ENCODE assay signal across 23 cellular contexts in the genomic region with DNA sequence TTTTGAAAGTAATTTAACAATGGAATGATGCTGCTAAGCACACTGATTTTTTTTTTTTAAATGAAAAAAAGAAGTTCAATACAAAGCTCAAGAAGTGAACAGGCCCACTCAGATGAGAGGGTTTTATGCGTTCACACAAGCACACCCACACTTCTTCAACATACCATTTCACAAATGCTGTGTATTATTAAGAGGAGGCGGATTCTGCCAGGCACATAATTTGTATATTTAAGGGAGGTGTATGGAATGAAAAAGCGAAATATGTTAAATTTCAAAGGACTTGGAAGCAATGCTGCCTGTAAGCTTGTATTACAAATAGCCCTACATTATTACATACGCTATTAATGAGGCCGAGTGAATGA.
A peak's percentile ranks its signal among the peaks of the same experiment; 100 is the strongest.
DNase-seq lines count a peak whose midpoint lies in the region; ATAC-seq, FAIRE-seq and TF ChIP-seq lines count a peak whose summit lies in the region.
"Had no signal": no experiment of that assay in that cellular context is flagged by ENCODE, and none has a peak within 500 bp of the region (broad histone marks: within the 10 kb centered on the region; RNA-seq: fewer than 3 reads in every experiment).

No MANE protein-coding gene starts in this region.

- peaks cover 0 to 96% of the 10 kb centered on the region in 2 donors for H3K36me3 ChIP-seq in left lung
- H3K36me3 ChIP-seq: BE2C, WERI-Rb-1 had no signal

- H3K4me3 Mint-ChIP-seq in activated CD4-positive, alpha-beta T cell treated with anti-CD3 and anti-CD28 coated beads, Interleukin-2, amount 10 ng/mL, durations not matched to agents 24 days and 14 days = peak overlapping the region; percentile 89
- H3K4me3 Mint-ChIP-seq in stimulated activated effector memory CD8-positive, alpha-beta T cell treated with anti-CD3 and anti-CD28 coated beads, Interleukin-12 subunit alpha, Interleukin-12 subunit beta, amount 100 ng/mL, for 72 hours = peak overlapping the region; percentile 36
- H3K4me3 Mint-ChIP-seq in activated CD8-positive, alpha-beta memory T cell treated with anti-CD3 and anti-CD28 coated beads, Interleukin-2, amount 10 ng/mL, durations not matched to agents 7 days and 5 days = no peak overlapping the region
- H3K4me3 Mint-ChIP-seq: central memory CD8-positive, alpha-beta T cell; immature natural killer cell; natural killer cell treated with Interleukin-12 subunit alpha and Interleukin-12 subunit beta and Interleukin-15 and Interleukin-18, amount 100 ng/mL, for 72 hours had no signal

- no peaks in the 10 kb centered on the region for H3K27me3 Mint-ChIP-seq in activated CD4-positive, alpha-beta T cell treated with anti-CD3 and anti-CD28 coated beads, Interleukin-2, amount 10 ng/mL, durations not matched to agents 24 days and 14 days
- H3K27me3 Mint-ChIP-seq in activated CD8-positive, alpha-beta memory T cell treated with anti-CD3 and anti-CD28 coated beads, Interleukin-2, amount 10 ng/mL, durations not matched to agents 7 days and 5 days = no peaks in the 10 kb centered on the region
- H3K27me3 Mint-ChIP-seq: central memory CD8-positive, alpha-beta T cell; natural killer cell treated with Interleukin-12 subunit alpha and Interleukin-12 subunit beta and Interleukin-15 and Interleukin-18, amount 100 ng/mL, for 72 hours had no signal

- H3K27ac ChIP-seq in cingulate gyrus (ENCODE audit: low read depth, low read length) (peak overlapping the region; percentile 89), left lung (no peak overlapping the region)
- H3K27ac ChIP-seq: foreskin keratinocyte, hepatocyte, KMS-11, left ventricle myocardium inferior, RWPE1, thoracic aorta, WERI-Rb-1 had no signal

- no peaks in the 10 kb centered on the region for H3K27me3 ChIP-seq in left lung
- H3K27me3 ChIP-seq: BE2C, foreskin keratinocyte, hepatocyte had no signal

- H3K36me3 Mint-ChIP-seq in activated CD4-positive, alpha-beta T cell treated with anti-CD3 and anti-CD28 coated beads, Interleukin-2, amount 10 ng/mL, durations not matched to agents 24 days and 14 days (ENCODE audit: low read depth) = peaks cover 45% of the 10 kb centered on the region
- peaks cover 43% of the 10 kb centered on the region for H3K36me3 Mint-ChIP-seq in stimulated activated effector memory CD8-positive, alpha-beta T cell treated with anti-CD3 and anti-CD28 coated beads, Interleukin-12 subunit alpha, Interleukin-12 subunit beta, amount 100 ng/mL, for 72 hours
- peaks cover 7% of the 10 kb centered on the region for H3K36me3 Mint-ChIP-seq in activated CD8-positive, alpha-beta memory T cell treated with anti-CD3 and anti-CD28 coated beads, Interleukin-2, amount 10 ng/mL, durations not matched to agents 7 days and 5 days

- peaks cover 55% of the 10 kb centered on the region for H3K4me1 Mint-ChIP-seq in activated CD4-positive, alpha-beta T cell treated with anti-CD3 and anti-CD28 coated beads, Interleukin-2, amount 10 ng/mL, durations not matched to agents 24 days and 14 days
- H3K4me1 Mint-ChIP-seq in stimulated activated effector memory CD8-positive, alpha-beta T cell treated with anti-CD3 and anti-CD28 coated beads, Interleukin-12 subunit alpha, Interleukin-12 subunit beta, amount 100 ng/mL, for 72 hours = peaks cover 54% of the 10 kb centered on the region
- peaks cover 25% of the 10 kb centered on the region for H3K4me1 Mint-ChIP-seq in activated CD8-positive, alpha-beta memory T cell treated with anti-CD3 and anti-CD28 coated beads, Interleukin-2, amount 10 ng/mL, durations not matched to agents 7 days and 5 days
- H3K4me1 Mint-ChIP-seq: central memory CD8-positive, alpha-beta T cell; immature natural killer cell had no signal

- intact Hi-C loops in activated CD4-positive, alpha-beta T cell treated with anti-CD3 and anti-CD28 coated beads, Interleukin-2, amount 10 ng/mL, durations not matched to agents 24 days and 14 days (cut with micrococcal nuclease) = loop anchor here (1.0 to 5.0 kb wide), 8 partner anchors 10 to 1056 kb away; partner anchors contain the start of gene INSM1
- intact Hi-C loops in left lung (cut with DNase I) = no loop called here

- no peak overlapping the region for H3K4me3 ChIP-seq in left lung
- H3K4me3 ChIP-seq: hepatocyte, left ventricle myocardium inferior, thoracic aorta had no signal

- CTCF ChIA-PET in activated CD8-positive, alpha-beta memory T cell treated with anti-CD3 and anti-CD28 coated beads, Interleukin-2, amount 10 ng/mL, durations not matched to agents 7 days and 5 days (lab: Charles Lee) = no interaction called here

- no peak for FAIRE-seq in RCC 7860 (lab: Jason Lieb, UNC)

- H3K4me1 ChIP-seq in left lung = no peaks in the 10 kb centered on the region
- H3K4me1 ChIP-seq: left ventricle myocardium inferior had no signal

- ATAC-seq in stimulated activated effector memory CD8-positive, alpha-beta T cell treated with anti-CD3 and anti-CD28 coated beads, Interleukin-12 subunit alpha, Interleukin-12 subunit beta, amount 100 ng/mL, for 72 hours = no peak
- no peak for ATAC-seq in left lung
- ATAC-seq in activated CD8-positive, alpha-beta memory T cell treated with anti-CD3 and anti-CD28 coated beads, Interleukin-2, amount 10 ng/mL, durations not matched to agents 7 days and 5 days = no peak
- ATAC-seq: natural killer cell treated with Interleukin-12 subunit alpha and Interleukin-12 subunit beta and Interleukin-15 and Interleukin-18, amount 100 ng/mL, for 72 hours had no signal

- H3K9me3 ChIP-seq in left lung = no peaks in the 10 kb centered on the region
- H3K9me3 ChIP-seq: BE2C, left ventricle myocardium inferior, SK-N-SH, thoracic aorta had no signal

- peaks cover 3% of the 10 kb centered on the region for H3K9me3 Mint-ChIP-seq in activated CD4-positive, alpha-beta T cell treated with anti-CD3 and anti-CD28 coated beads, Interleukin-2, amount 10 ng/mL, durations not matched to agents 24 days and 14 days
- no peaks in the 10 kb centered on the region for H3K9me3 Mint-ChIP-seq in stimulated activated effector memory CD8-positive, alpha-beta T cell treated with anti-CD3 and anti-CD28 coated beads, Interleukin-12 subunit alpha, Interleukin-12 subunit beta, amount 100 ng/mL, for 72 hours
- no peaks in the 10 kb centered on the region for H3K9me3 Mint-ChIP-seq in activated CD8-positive, alpha-beta memory T cell treated with anti-CD3 and anti-CD28 coated beads, Interleukin-2, amount 10 ng/mL, durations not matched to agents 7 days and 5 days (ENCODE audit: low read depth)
- H3K9me3 Mint-ChIP-seq: central memory CD8-positive, alpha-beta T cell; immature natural killer cell; natural killer cell treated with Interleukin-12 subunit alpha and Interleukin-12 subunit beta and Interleukin-15 and Interleukin-18, amount 100 ng/mL, for 72 hours had no signal

- peak overlapping the region; percentile 99 for H3K27ac Mint-ChIP-seq in activated CD4-positive, alpha-beta T cell treated with anti-CD3 and anti-CD28 coated beads, Interleukin-2, amount 10 ng/mL, durations not matched to agents 24 days and 14 days
- H3K27ac Mint-ChIP-seq in stimulated activated effector memory CD8-positive, alpha-beta T cell treated with anti-CD3 and anti-CD28 coated beads, Interleukin-12 subunit alpha, Interleukin-12 subunit beta, amount 100 ng/mL, for 72 hours = peak overlapping the region; percentile 52
- no peak overlapping the region for H3K27ac Mint-ChIP-seq in activated CD8-positive, alpha-beta memory T cell treated with anti-CD3 and anti-CD28 coated beads, Interleukin-2, amount 10 ng/mL, durations not matched to agents 7 days and 5 days

- TF ChIP-seq CTCF in left lung (IDR thresholded peaks at IDR 0.05) = no peak

- DNase-seq in activated CD4-positive, alpha-beta T cell treated with anti-CD3 and anti-CD28 coated beads, Interleukin-2, amount 10 ng/mL, durations not matched to agents 24 days and 14 days = no peak
- no peak for DNase-seq in activated CD4-positive, alpha-beta T cell treated with anti-CD3 and anti-CD28 coated beads, Interleukin-2, amount 50 U/mL, for 4 hours
- DNase-seq in NCI-H526 (lab: John Stamatoyannopoulos, UW) (peak; percentile 47 to 58), left lung (no peak), RCC 7860 (ENCODE audit: low spot score) (no peak)
- no peak for DNase-seq in stimulated activated effector memory CD8-positive, alpha-beta T cell treated with anti-CD3 and anti-CD28 coated beads, Interleukin-12 subunit alpha, Interleukin-12 subunit beta, amount 100 ng/mL, for 72 hours (ENCODE audit: low spot score in 2 of 2)
- no peak for DNase-seq in activated CD8-positive, alpha-beta memory T cell treated with anti-CD3 and anti-CD28 coated beads, Interleukin-2, amount 10 ng/mL, durations not matched to agents 7 days and 5 days
- DNase-seq: DMS79, immature natural killer cell, left ventricle myocardium inferior, NCI-H748 treated with DMSO at 0.1 percent for 48 hours, SK-N-SH, T-helper 2 cell, WERI-Rb-1 had no signal

Comparison
In these comparisons a context has a peak if more than half of its experiments do, and no peak if none do; other contexts are left out.
1. DNase-seq: peak in NCI-H526 (2 of 2); none in activated CD4-positive, alpha-beta T cell treated with anti-CD3 and anti-CD28 coated beads, Interleukin-2, amount 10 ng/mL, durations not matched to agents 24 days and 14 days (single experiment), activated CD4-positive, alpha-beta T cell treated with anti-CD3 and anti-CD28 coated beads, Interleukin-2, amount 50 U/mL, for 4 hours (0 of 2), stimulated activated effector memory CD8-positive, alpha-beta T cell treated with anti-CD3 and anti-CD28 coated beads, Interleukin-12 subunit alpha, Interleukin-12 subunit beta, amount 100 ng/mL, for 72 hours (0 of 2), left lung (0 of 2), RCC 7860 (single experiment) and activated CD8-positive, alpha-beta memory T cell treated with anti-CD3 and anti-CD28 coated beads, Interleukin-2, amount 10 ng/mL, durations not matched to agents 7 days and 5 days (single experiment).